Comparison of ENCODE assay signal across 17 cellular contexts in the genomic region with DNA sequence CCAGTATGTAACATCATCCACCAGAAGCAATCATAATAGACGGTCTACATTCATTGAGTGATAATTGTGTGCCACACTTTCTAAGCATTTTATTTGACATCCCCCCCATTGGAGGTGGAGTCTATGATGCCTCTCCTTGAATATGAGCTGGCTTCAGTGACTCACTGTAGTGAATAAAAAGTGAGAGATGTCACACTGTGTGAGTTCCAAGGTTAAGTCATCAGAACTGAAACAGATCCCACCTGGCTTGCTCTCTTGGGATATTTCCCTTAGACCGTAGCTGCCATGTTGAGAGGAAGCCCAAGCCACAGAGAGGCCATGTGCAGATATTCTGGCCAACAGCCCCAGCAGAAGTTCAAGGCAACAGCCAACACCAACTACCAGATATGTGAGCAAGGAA. TPM values are rescaled to one million over a fixed set of nuclear protein-coding genes. Genes with fewer than 3 reads are reported as not detected.
"Had no signal": no experiment of that assay in that cellular context is flagged by ENCODE, and none has a peak within 500 bp of the region (broad histone marks: within the 10 kb centered on the region; RNA-seq: fewer than 3 reads in every experiment).

No MANE protein-coding gene starts in this region.

- H3K36me3 ChIP-seq: right atrium auricular region, uterus had no signal

- H3K4me1 ChIP-seq: uterus had no signal

- ATAC-seq: activated CD8-positive, alpha-beta T cell treated with anti-CD3 and anti-CD28 coated beads for 36 hours; effector memory CD8-positive, alpha-beta T cell; left lobe of liver; natural killer cell had no signal

- DNase-seq: activated CD8-positive, alpha-beta memory T cell treated with anti-CD3 and anti-CD28 coated beads, Interleukin-2, amount 50 U/mL, for 4 hours; activated CD8-positive, alpha-beta T cell treated with anti-CD3 and anti-CD28 coated beads for 36 hours; activated naive CD4-positive, alpha-beta T cell treated with anti-CD3 and anti-CD28 coated beads, Interleukin-2, amount 50 U/mL, for 16 hours; cerebellar nuclear complex; effector memory CD8-positive, alpha-beta T cell; foreskin fibroblast; natural killer cell; stimulated activated CD4-positive, alpha-beta T cell treated with anti-CD3 and anti-CD28 coated beads, Interleukin-4, amount 100 ng/mL, for 4 hours; uterus had no signal

- H3K9me3 ChIP-seq: right atrium auricular region, uterus had no signal

- H3K27ac ChIP-seq: right atrium auricular region, skin epidermis, uterus had no signal

- H3K4me3 ChIP-seq: right atrium auricular region, skin epidermis, uterus had no signal

RNA-seq across cellular contexts. Expression of a gene that starts 12.6 kb away (rescaled TPM):
- total RNA-seq: activated CD8-positive, alpha-beta T cell treated with anti-CD3 and anti-CD28 coated beads for 36 hours; activated T-helper 1 cell treated with anti-CD3 and anti-CD28 coated beads, Interleukin-12 subunit alpha, Interleukin-12 subunit beta, Interleukin-2, Interleukin-4 antibody, amounts not matched to agents 30 ng/mL and 10 ng/mL and 1 ng/mL, durations not matched to agents 14 hours and 24 hours and 36 hours; left lobe of liver; mucosa of gallbladder; natural killer cell; posterior vena cava; right atrium auricular region; T-helper 2 cell treated with Interferon-gamma antibody and Interleukin-4, amounts not matched to agents 100 ng/mL and 5 ng/mL, for 36 hours; uterus had no signal
- polyA plus RNA-seq: esophagus had no signal

RNA-seq across cellular contexts. Expression of a gene that starts 16.6 kb away (rescaled TPM):
- total RNA-seq: right atrium auricular region had no signal

RNA-seq across cellular contexts. Expression of a gene that starts 19.9 kb away (rescaled TPM):
- total RNA-seq: right atrium auricular region had no signal
